ENCODE assay signal across 9 cellular contexts in genomic region chr5:6837519-6838110, GRCh38.
DNase-seq lines count a peak whose midpoint lies in the region; ATAC-seq and TF ChIP-seq lines count a peak whose summit lies in the region.
"Had no signal": no experiment of that assay in that cellular context is flagged by ENCODE, and none has a peak within 500 bp of the region (broad histone marks: within the 10 kb centered on the region; RNA-seq: fewer than 3 reads in every experiment).

No MANE protein-coding gene starts in this region.

- H3K27ac ChIP-seq in RWPE2 (ENCODE audit: poor library complexity, severe bottlenecking) (no peak overlapping the region), upper lobe of right lung (no peak overlapping the region), neuronal stem cell (replicated peaks; ENCODE audit: low read length) (no peak overlapping the region), prostate gland (no peak overlapping the region)

- no peak overlapping the region for H3K23ac ChIP-seq in neuronal stem cell (ENCODE audit: low read depth, low read length, poor library complexity)

- H2BK5ac ChIP-seq in neuronal stem cell (ENCODE audit: low read length), result no peak overlapping the region

- H3K36me3 ChIP-seq in RWPE2 (ENCODE audit: low read depth) (no peaks in the 10 kb centered on the region), upper lobe of right lung (no peaks in the 10 kb centered on the region), neuronal stem cell (replicated peaks in 1 of 2; ENCODE audit: control insufficient read depth in 2 of 2, insufficient read depth in 2 of 2, low read length in 2 of 2) (no peaks in the 10 kb centered on the region), prostate gland (no peaks in the 10 kb centered on the region)

- H2AK5ac ChIP-seq in neuronal stem cell (ENCODE audit: low read depth, low read length), result no peak overlapping the region

- H3K18ac ChIP-seq in neuronal stem cell (ENCODE audit: low read length), result no peak overlapping the region

- TF ChIP-seq CTCF in RWPE2 (IDR thresholded peaks at IDR 0.05; ENCODE audit: poor library complexity, severe bottlenecking) (peak; percentile 70), foreskin fibroblast (IDR thresholded peaks at IDR 0.05; ENCODE audit: low read depth, low read length) (peak; percentile 46), upper lobe of right lung (IDR thresholded peaks at IDR 0.05) (peak; percentile 66), prostate gland (IDR thresholded peaks at IDR 0.05) (no peak)

- H3K27me3 ChIP-seq in RWPE2 (ENCODE audit: insufficient read depth, poor library complexity, severe bottlenecking) (no peaks in the 10 kb centered on the region), upper lobe of right lung (no peaks in the 10 kb centered on the region), neuronal stem cell (ENCODE audit: control insufficient read depth in 3 of 3, insufficient read depth in 3 of 3, low read depth in 1 of 3, low read length in 3 of 3) (no peaks in the 10 kb centered on the region), prostate gland (replicated peaks; ENCODE audit: insufficient read depth) (no peaks in the 10 kb centered on the region)

- no peak for ATAC-seq in RWPE2 (ENCODE audit: low read depth)
- peak; percentile 68 for ATAC-seq in upper lobe of right lung
- ATAC-seq: T-cell had no signal

- H4K91ac ChIP-seq in neuronal stem cell (ENCODE audit: low read depth, low read length, poor library complexity), result no peak overlapping the region

- WGBS in neuronal stem cell (ENCODE audit: extremely low coverage in 2 of 2, insufficient read length in 2 of 2, insufficient replicate concordance in 1 of 2), 2 donors, result no CpG with 5 or more reads among the region's 9 CpGs
- 63% methylated on average over 9 of the region's 9 CpGs for WGBS in prostate gland

- no peak overlapping the region for H2AFZ ChIP-seq in neuronal stem cell (ENCODE audit: low read length)

- no peak overlapping the region for H3K4me2 ChIP-seq in neuronal stem cell (ENCODE audit: insufficient read depth, low read length, poor library complexity, severe bottlenecking)

- no peak overlapping the region for H3K14ac ChIP-seq in neuronal stem cell (ENCODE audit: low read length)

- H3K4me3 ChIP-seq in RWPE2 (ENCODE audit: severe bottlenecking), result no peak overlapping the region
- no peak overlapping the region for H3K4me3 ChIP-seq in foreskin fibroblast (ENCODE audit: low read depth in 1 of 2, low read length in 2 of 2)
- H3K4me3 ChIP-seq in upper lobe of right lung, result no peak overlapping the region
- no peak overlapping the region for H3K4me3 ChIP-seq in neuronal stem cell (ENCODE audit: low read length in 2 of 2)
- no peak overlapping the region for H3K4me3 ChIP-seq in prostate gland

- H3K9ac ChIP-seq in neuronal stem cell (ENCODE audit: low read depth, low read length, poor library complexity), result no peak overlapping the region

- DNase-seq in stimulated activated CD4-positive, alpha-beta T cell treated with anti-CD3 and anti-CD28 coated beads, Interleukin-12 subunit alpha, Interleukin-12 subunit beta, amount 100 ng/mL, for 48 hours (ENCODE audit: low read depth in 2 of 3, low spot score in 1 of 3), result peak; percentile 9 to 44 (median 32)
- DNase-seq in stimulated activated CD4-positive, alpha-beta T cell treated with anti-CD3 and anti-CD28 coated beads, Interleukin-12 subunit alpha, Interleukin-12 subunit beta, amount 100 ng/mL, for 4 hours, result no peak
- DNase-seq in RWPE2 (ENCODE audit: low spot score) (no peak), foreskin fibroblast (peak in 1 of 2 donors; percentile 6), upper lobe of right lung (no peak), neuronal stem cell (ENCODE audit: low spot score) (no peak), NCI-H1092 treated with DMSO at 0.1 percent for 48 hours (lab: John Stamatoyannopoulos, UW) (no peak), prostate gland (ENCODE audit: low spot score) (no peak)

- H2BK15ac ChIP-seq in neuronal stem cell (ENCODE audit: low read length), result no peak overlapping the region

- H3K4me1 ChIP-seq in RWPE2 (ENCODE audit: insufficient read depth, poor library complexity, severe bottlenecking) (no peaks in the 10 kb centered on the region), upper lobe of right lung (no peaks in the 10 kb centered on the region), neuronal stem cell (ENCODE audit: control insufficient read depth in 2 of 2, insufficient read depth in 1 of 2, low read depth in 1 of 2, low read length in 2 of 2) (no peaks in the 10 kb centered on the region), prostate gland (replicated peaks) (no peaks in the 10 kb centered on the region)

- no peak overlapping the region for H2BK12ac ChIP-seq in neuronal stem cell (ENCODE audit: low read length)

- intact Hi-C loops in upper lobe of right lung (cut with DNase I) (no loop called here), prostate gland (cut with DNase I) (no loop called here)

- no peak overlapping the region for H2BK120ac ChIP-seq in neuronal stem cell (ENCODE audit: low read depth, low read length)

- no peak overlapping the region for H3K4ac ChIP-seq in neuronal stem cell (ENCODE audit: low read length)

- H4K8ac ChIP-seq in neuronal stem cell (ENCODE audit: low read depth, low read length), result no peak overlapping the region

- no peaks in the 10 kb centered on the region for H3K79me1 ChIP-seq in neuronal stem cell (ENCODE audit: low read depth, low read length)

- no peaks in the 10 kb centered on the region for H3K9me3 ChIP-seq in RWPE2 (ENCODE audit: severe bottlenecking)
- no peaks in the 10 kb centered on the region for H3K9me3 ChIP-seq in upper lobe of right lung
- peaks cover 4 to 5% of the 10 kb centered on the region in 2 donors for H3K9me3 ChIP-seq in neuronal stem cell (replicated peaks in 1 of 2; ENCODE audit: control insufficient read depth in 2 of 2, insufficient read depth in 1 of 2, low read depth in 1 of 2, low read length in 2 of 2)
- no peaks in the 10 kb centered on the region for H3K9me3 ChIP-seq in prostate gland

- TF ChIP-seq POLR2A in prostate gland (IDR thresholded peaks at IDR 0.05), result no peak

Comparison
In these comparisons a context has a peak if more than half of its experiments do, and no peak if none do; other contexts are left out.
1. DNase-seq: peak in stimulated activated CD4-positive, alpha-beta T cell treated with anti-CD3 and anti-CD28 coated beads, Interleukin-12 subunit alpha, Interleukin-12 subunit beta, amount 100 ng/mL, for 48 hours (3 of 3); none in stimulated activated CD4-positive, alpha-beta T cell treated with anti-CD3 and anti-CD28 coated beads, Interleukin-12 subunit alpha, Interleukin-12 subunit beta, amount 100 ng/mL, for 4 hours (single experiment), RWPE2 (single experiment), upper lobe of right lung (single experiment), neuronal stem cell (single experiment), NCI-H1092 treated with DMSO at 0.1 percent for 48 hours (single experiment) and prostate gland (single experiment).
2. CTCF ChIP-seq: peak in RWPE2 (single experiment), foreskin fibroblast (single experiment) and upper lobe of right lung (single experiment); none in prostate gland (0 of 4).